In genomic region chr11:111349191-111349695, GRCh38 we compare ENCODE assay signal across 1 cellular context.
TF ChIP-seq lines count a peak whose summit lies in the region.

No MANE protein-coding gene starts in this region.

TF ChIP-seq in WTC11, 78 proteins besides CTCF, POLR2A, EP300 and RAD21 (continued from another document):
- TF ChIP-seq ZNF396 (CRISPR knock-in tag; IDR thresholded peaks at IDR 0.05; ENCODE audit: borderline replicate concordance) (no peak), TCF7 (CRISPR knock-in tag; IDR thresholded peaks at IDR 0.05; ENCODE audit: low read depth) (no peak), ZNF425 (CRISPR knock-in tag; conservative IDR thresholded peaks at IDR 0.05) (no peak), GABPB1 (CRISPR knock-in tag; IDR thresholded peaks at IDR 0.05) (no peak)
